Comparison of ENCODE assay signal across 8 cellular contexts in genomic region chr17:65562206-65562531, GRCh38. TPM values are rescaled to one million over a fixed set of nuclear protein-coding genes. Genes with fewer than 3 reads are reported as not detected.
A peak's percentile ranks its signal among the peaks of the same experiment; 100 is the strongest.
DNase-seq lines count a peak whose midpoint lies in the region; FAIRE-seq and TF ChIP-seq lines count a peak whose summit lies in the region.

No MANE protein-coding gene starts in this region.

- H3K27ac ChIP-seq in OCI-LY3 (ENCODE audit: low read length) = no peak overlapping the region
- H3K27ac ChIP-seq in H1 (ENCODE audit: low read depth, low read length) = no peak overlapping the region
- H3K27ac ChIP-seq in ovary = no peak overlapping the region

- peaks cover 8% of the 10 kb centered on the region; the same call in 1 of the 2 replicates for H3K79me2 ChIP-seq in OCI-LY3 (ENCODE audit: low read length)
- H3K79me2 ChIP-seq in H1 (ENCODE audit: control insufficient read depth in 1 of 2, insufficient read depth in 2 of 2, low read length in 2 of 2) = peaks cover 0 to 18% of the 10 kb centered on the region in 2 experiments; a peak in 3 of 4 replicates

- H3K4me3 ChIP-seq in Caco-2 (ENCODE audit: low read depth, low read length) = peak overlapping the region; percentile 86
- peak overlapping the region; percentile 82 for H3K4me3 ChIP-seq in OCI-LY3 (ENCODE audit: low read length)
- H3K4me3 ChIP-seq in H1 (ENCODE audit: extremely low read depth in 1 of 4, insufficient read depth in 2 of 4, low read depth in 3 of 4, low read length in 4 of 4) = peak overlapping the region in 2 of 4 experiments; percentile 12 to 50; a peak in 3 of 8 replicates
- peak overlapping the region; percentile 86 for H3K4me3 ChIP-seq in ovary

- TF ChIP-seq POLR2A in H1 (IDR thresholded peaks at IDR 0.05; ENCODE audit: control extremely low read depth in 1 of 2, low read depth in 2 of 2, low read length in 2 of 2) (no peak), ovary (IDR thresholded peaks at IDR 0.05) (no peak)

- H4K91ac ChIP-seq in H1 (replicated peaks; ENCODE audit: insufficient read length, low read length) = peak overlapping the region; percentile 93

- H3K36me3 Mint-ChIP-seq in Caco-2 (ENCODE audit: insufficient read depth, unreplicated experiment) = peaks cover 11% of the 10 kb centered on the region

- FAIRE-seq in H1 (lab: Jason Lieb, UNC) = no peak

- WGBS in H1 (ENCODE audit: extremely low coverage in 1 of 2, insufficient coverage in 1 of 2, insufficient read length in 1 of 2, insufficient replicate concordance in 2 of 2, low coverage in 1 of 2, low lambda C conversion rate in 2 of 2, missing lambda C conversion rate in 1 of 2), 2 experiments = 73% methylated on average over 9 of the region's 9 CpGs; no CpG with 5 or more reads in 1 of the 2 experiments
- 48 to 54% (median 51%) methylated on average over 9 of the region's 9 CpGs for WGBS in ovary, 3 donors

- H3K36me3 ChIP-seq in Caco-2 (ENCODE audit: control insufficient read depth, insufficient read depth, low read length) (no peaks in the 10 kb centered on the region), OCI-LY3 (replicated peaks; ENCODE audit: low read depth, low read length) (no peaks in the 10 kb centered on the region), H1 (ENCODE audit: control insufficient read depth in 2 of 4, insufficient read depth in 4 of 4, low read length in 3 of 4) (peaks cover 0 to 12% (median 10%) of the 10 kb centered on the region in 4 experiments; a peak in 5 of 8 replicates), ovary (no peaks in the 10 kb centered on the region)

- peaks cover 44% of the 10 kb centered on the region for H3K4me1 ChIP-seq in Caco-2
- peaks cover 28% of the 10 kb centered on the region for H3K4me1 ChIP-seq in OCI-LY3 (ENCODE audit: low read length)
- peaks cover 4 to 18% (median 12%) of the 10 kb centered on the region in 4 experiments for H3K4me1 ChIP-seq in H1 (replicated peaks in 1 of 4; ENCODE audit: control insufficient read depth in 3 of 4, insufficient read depth in 4 of 4, low read length in 3 of 4)
- peaks cover 14% of the 10 kb centered on the region for H3K4me1 ChIP-seq in ovary (ENCODE audit: insufficient read depth)

- H3K27me3 ChIP-seq in Caco-2 (replicated peaks; ENCODE audit: control insufficient read depth, insufficient read depth, low read length) (no peaks in the 10 kb centered on the region), OCI-LY3 (ENCODE audit: low read depth, low read length) (no peaks in the 10 kb centered on the region), H1 (replicated peaks in 1 of 4; ENCODE audit: control insufficient read depth in 3 of 4, extremely low read depth in 1 of 4, insufficient read depth in 3 of 4, low read length in 3 of 4) (peaks cover 0 to 7% (median 1%) of the 10 kb centered on the region in 4 experiments; a peak in 2 of 7 replicates), ovary (no peaks in the 10 kb centered on the region)

- H3K9me3 ChIP-seq in Caco-2 (no peaks in the 10 kb centered on the region), OCI-LY3 (ENCODE audit: insufficient read depth, low read length) (no peaks in the 10 kb centered on the region), H1 (ENCODE audit: insufficient read depth in 2 of 2, low read depth in 1 of 2, low read length in 1 of 2) (no peaks in the 10 kb centered on the region), ovary (no peaks in the 10 kb centered on the region)

- H3K27ac Mint-ChIP-seq in Caco-2 (ENCODE audit: unreplicated experiment) = peak overlapping the region; percentile 91

- peak overlapping the region; percentile 87 for H3K4ac ChIP-seq in H1 (replicated peaks; ENCODE audit: insufficient read length, low read depth, low read length)

- H2AFZ ChIP-seq in OCI-LY3 (ENCODE audit: low read depth, low read length) = no peak overlapping the region
- H2AFZ ChIP-seq in H1 (ENCODE audit: low read length) = no peak overlapping the region

- intact Hi-C loops in Caco-2 (cut with micrococcal nuclease; ENCODE audit: unreplicated experiment) (loop anchor here (5.0 to 10.0 kb wide), 2 partner anchors 133 to 425 kb away; no protein-coding TSS in a partner anchor), ovary (cut with DNase I) (loop anchor here in 1 of 4 donors (5.0 to 10.0 kb wide), 2 partner anchors 143 to 355 kb away; no protein-coding TSS in a partner anchor)

- peaks cover 8% of the 10 kb centered on the region; the same call in 1 of the 2 replicates for H3K79me1 ChIP-seq in H1 (ENCODE audit: low read depth, low read length)

- DNase-seq in Caco-2 (no peak), H1 (ENCODE audit: low read depth in 1 of 2, low spot score in 2 of 2) (no peak), ovary (no peak), NCI-H2227 (lab: John Stamatoyannopoulos, UW; ENCODE audit: unreplicated experiment) (no peak), KBM-7 (no peak), G401 (ENCODE audit: low spot score) (no peak), NCI-H2107 treated with DMSO at 0.1 percent for 48 hours (lab: John Stamatoyannopoulos, UW; ENCODE audit: unreplicated experiment) (no peak)

- BruUV-seq in Caco-2 (replicated peaks; lab: Mats Ljungman, UMichigan) = TSS peak; percentile 70

- no peak for TF ChIP-seq EP300 in H1 (IDR thresholded peaks at IDR 0.05; ENCODE audit: borderline replicate concordance in 1 of 2, low read depth in 2 of 2, low read length in 2 of 2)
- TF ChIP-seq EP300 in ovary (IDR thresholded peaks at IDR 0.05) = no peak

- peak overlapping the region; percentile 92; the same call in 1 of the 2 replicates for H2BK15ac ChIP-seq in H1 (ENCODE audit: low read length)

- POLR2A ChIA-PET in Caco-2 (lab: Charles Lee) = no interaction called here
- POLR2A ChIA-PET in H1 (lab: Charles Lee; ENCODE audit: partially characterized antibody) = interaction anchor here (2.3 kb wide), 1 partner anchor 10 kb away, joined by 8 read pairs; no protein-coding TSS in a partner anchor

- peaks cover 24% of the 10 kb centered on the region for H3K4me1 Mint-ChIP-seq in Caco-2 (ENCODE audit: low read depth, unreplicated experiment)

- H4K20me1 ChIP-seq in OCI-LY3 (ENCODE audit: insufficient read depth, low read length) (0 out of 2 replicates have a peak, but pooled peaks cover 3% of the 10 kb centered on the region), H1 (replicated peaks in 1 of 2; ENCODE audit: control insufficient read depth in 1 of 2, insufficient read depth in 2 of 2, low read length in 2 of 2) (peaks cover 12 to 13% of the 10 kb centered on the region in 2 experiments)

- peak overlapping the region; percentile 13 for H4K5ac ChIP-seq in H1 (ENCODE audit: insufficient read length, low read depth, low read length)

- no peak overlapping the region; the same call in 1 of the 2 replicates for H3K9ac ChIP-seq in OCI-LY3 (ENCODE audit: low read length)
- H3K9ac ChIP-seq in H1 (replicated peaks in 1 of 4; ENCODE audit: extremely low read depth in 1 of 4, low read depth in 3 of 4, low read length in 3 of 4) = no peak overlapping the region

- no peaks in the 10 kb centered on the region for H3K9me3 Mint-ChIP-seq in Caco-2 (ENCODE audit: unreplicated experiment)

- H3K4me2 ChIP-seq in OCI-LY3 (ENCODE audit: low read length) (peak overlapping the region; percentile 90), H1 (ENCODE audit: insufficient read depth in 1 of 2, low read depth in 2 of 2, low read length in 2 of 2) (peak overlapping the region; percentile 55 to 72)

- H3K27me3 Mint-ChIP-seq in Caco-2 (ENCODE audit: insufficient read depth, unreplicated experiment) = no peaks in the 10 kb centered on the region

- H3K23me2 ChIP-seq in H1 (ENCODE audit: low read depth, low read length) = peaks cover 9% of the 10 kb centered on the region

- H2BK5ac ChIP-seq in H1 (ENCODE audit: low read depth, low read length) = peak overlapping the region; percentile 72; the same call in 1 of the 2 replicates

- peak overlapping the region; percentile 10 for H3K56ac ChIP-seq in H1 (replicated peaks; ENCODE audit: insufficient read length, low read depth, low read length)

- TF ChIP-seq RAD21 in H1 (IDR thresholded peaks at IDR 0.05 in 1 of 2, conservative IDR thresholded peaks at IDR 0.05 in 1 of 2; ENCODE audit: low read depth in 2 of 2, low read length in 2 of 2) = no peak

- no peak overlapping the region for H3K14ac ChIP-seq in H1 (ENCODE audit: insufficient read length)

- TF ChIP-seq CTCF in Caco-2 (IDR thresholded peaks at IDR 0.05; ENCODE audit: insufficient read depth in 1 of 2, low read depth in 1 of 2, low read length in 1 of 2, severe bottlenecking in 1 of 2, unreplicated experiment in 1 of 2) = no peak
- no peak for TF ChIP-seq CTCF in OCI-LY3 (IDR thresholded peaks at IDR 0.05; ENCODE audit: low read depth, low read length)
- TF ChIP-seq CTCF in H1 (IDR thresholded peaks at IDR 0.05; ENCODE audit: control extremely low read depth in 1 of 3, insufficient read depth in 1 of 3, low read depth in 1 of 3, low read length in 3 of 3) = no peak
- no peak for TF ChIP-seq CTCF in ovary (IDR thresholded peaks at IDR 0.05)

- no peak overlapping the region for H3K4me3 Mint-ChIP-seq in Caco-2 (ENCODE audit: unreplicated experiment)

- H3K23ac ChIP-seq in H1 (ENCODE audit: insufficient read length) = peak overlapping the region; percentile 84

- CTCF ChIA-PET in Caco-2 (lab: Charles Lee) (no interaction called here), H1 (lab: Charles Lee; ENCODE audit: partially characterized antibody) (no interaction called here)

- H4K8ac ChIP-seq in H1 (ENCODE audit: extremely low read depth, insufficient read depth, low read length) = peak overlapping the region; percentile 11; the same call in 1 of the 2 replicates

- peak overlapping the region; percentile 78; the same call in 1 of the 2 replicates for H2AK5ac ChIP-seq in H1 (ENCODE audit: low read depth, low read length)

- in situ Hi-C loops in KBM-7 (cut with MboI; ENCODE audit: low pct_unique_long_range_greater_than_20kb, low sequenced_read_pairs) = no loop called here
- in situ Hi-C loops in G401 (cut with HindIII; ENCODE audit: low sequenced_read_pairs) = no loop called here

- H2BK20ac ChIP-seq in H1 (ENCODE audit: low read length) = peak overlapping the region; percentile 97

- H2BK120ac ChIP-seq in H1 (replicated peaks; ENCODE audit: low read depth, low read length) = peak overlapping the region; percentile 98

- peak overlapping the region; percentile 91; the same call in 1 of the 2 replicates for H3K18ac ChIP-seq in H1 (ENCODE audit: extremely low read depth, low read length)

- peak overlapping the region; percentile 93; the same call in 1 of the 2 replicates for H2BK12ac ChIP-seq in H1 (ENCODE audit: low read depth, low read length)

RNA-seq across cellular contexts. Expression of gene AXIN2, which starts 0.7 kb away (rescaled TPM):
- 141 and 168 TPM in 2 replicates for total RNA-seq in Caco-2 (2022)
- 31.7 and 33.4 TPM in 2 replicates for total RNA-seq in H1 (2021; fragmentation: NEBNext Ultra II Directional; extraction: Animal tissue kit (Norgen Biotek cat#: 25700))
- 17.7 and 24.2 TPM in 2 replicates for polyA plus RNA-seq in H1 (2011; rRNA removed)
- 19.3 TPM for polyA plus RNA-seq in H1 (2011; cell fraction: cytosol; rRNA removed)
- 36.2 TPM for polyA plus RNA-seq in H1 (2011; cell fraction: nucleus; rRNA removed)
- polyA plus RNA-seq in H1 (2012, experiment 1 of 2) = 18.3 to 25.8 TPM (median 20.3 TPM) in 4 replicates
- 9.2 TPM for polyA plus RNA-seq in H1 (2012, experiment 2 of 2)
- polyA plus RNA-seq in H1 (2013, experiment 1 of 2) = 17.7 TPM
- 15.4 TPM for polyA plus RNA-seq in H1 (2013, experiment 2 of 2)
- polyA minus RNA-seq in H1 (2011; rRNA and poly(A)+ RNA removed) = 14.1 and 21.3 TPM in 2 replicates
- polyA minus RNA-seq in H1 (2011; cell fraction: cytosol; rRNA and poly(A)+ RNA removed) = 21.3 TPM
- polyA minus RNA-seq in H1 (2011; cell fraction: nucleus; rRNA and poly(A)+ RNA removed) = 44.5 TPM
- total RNA-seq in ovary = 10 to 100 TPM; 17.7 to 75.7 (median 44.3) TPM
- polyA plus RNA-seq in ovary = 10 to 100 TPM; 17.2 to 18.2 TPM
- 6.3 and 8.6 TPM in 2 replicates for total RNA-seq in G401 (2014; rRNA removed; shearing (Covaris generic))
